In genomic region chr3:18124501-18124900, GRCh38 we compare ENCODE assay signal across 11 cellular contexts.
A peak's percentile ranks its signal among the peaks of the same experiment; 100 is the strongest.
DNase-seq lines count a peak whose midpoint lies in the region; ATAC-seq lines count a peak whose summit lies in the region.
"Had no signal": no experiment of that assay in that cellular context is flagged by ENCODE, and none has a peak within 500 bp of the region (broad histone marks: within the 10 kb centered on the region; RNA-seq: fewer than 3 reads in every experiment).

No MANE protein-coding gene starts in this region.

- no peak overlapping the region for H3K4me3 Mint-ChIP-seq in effector memory CD8-positive, alpha-beta T cell
- H3K4me3 Mint-ChIP-seq: nephron progenitor cell had no signal

- H3K9me3 Mint-ChIP-seq in effector memory CD8-positive, alpha-beta T cell: no peaks in the 10 kb centered on the region

- DNase-seq in ELR (ENCODE audit: low read depth) (peak; percentile 71), LHCN-M2 (ENCODE audit: low read depth) (peak; percentile 91), adipocyte (ENCODE audit: low read depth) (peak; percentile 47), kidney tubule cell (ENCODE audit: low spot score) (peak; percentile 94), NCI-H187 treated with DMSO at 0.1 percent for 48 hours (lab: John Stamatoyannopoulos, UW) (no peak)
- DNase-seq in effector memory CD8-positive, alpha-beta T cell: no peak
- DNase-seq: activated effector memory CD4-positive, alpha-beta T cell treated with anti-CD3 and anti-CD28 coated beads, Interleukin-2, amount 50 U/mL, for 16 hours; dorsolateral prefrontal cortex; nephron progenitor cell; substantia nigra had no signal

- H3K9ac ChIP-seq in adipocyte (ENCODE audit: low read length): no peak overlapping the region

- no peak for ATAC-seq in GM21423 (IDR thresholded peaks at IDR 0.05; ENCODE audit: unreplicated experiment)
- ATAC-seq in effector memory CD8-positive, alpha-beta T cell (replicated peaks): no peak

- no peaks in the 10 kb centered on the region for H3K9me3 ChIP-seq in adipocyte (ENCODE audit: control insufficient read depth, low read length)

- H3K4me1 Mint-ChIP-seq in effector memory CD8-positive, alpha-beta T cell (ENCODE audit: low read depth in 2 of 2): no peaks in the 10 kb centered on the region
- H3K4me1 Mint-ChIP-seq: nephron progenitor cell had no signal

- H3K27me3 ChIP-seq in adipocyte (replicated peaks; ENCODE audit: control insufficient read depth, insufficient read depth, low read length): no peaks in the 10 kb centered on the region
- H3K27me3 ChIP-seq: dorsolateral prefrontal cortex had no signal

- H3K4me1 ChIP-seq in adipocyte (ENCODE audit: control insufficient read depth, insufficient read depth, low read length): peaks cover 4% of the 10 kb centered on the region

- no peaks in the 10 kb centered on the region for H3K36me3 ChIP-seq in adipocyte (ENCODE audit: control insufficient read depth, insufficient read depth, low read length, severe bottlenecking)

- H3K27ac Mint-ChIP-seq in effector memory CD8-positive, alpha-beta T cell: no peak overlapping the region
- H3K27ac Mint-ChIP-seq: nephron progenitor cell had no signal

- no peak overlapping the region for H3K4me3 ChIP-seq in adipocyte (ENCODE audit: low read length)
- H3K4me3 ChIP-seq: dorsolateral prefrontal cortex had no signal

- no peaks in the 10 kb centered on the region for H3K36me3 Mint-ChIP-seq in effector memory CD8-positive, alpha-beta T cell (ENCODE audit: insufficient read depth)

- peaks cover 13 to 17% of the 10 kb centered on the region in 2 donors for H3K27me3 Mint-ChIP-seq in effector memory CD8-positive, alpha-beta T cell

Comparison
In these comparisons a context has a peak if more than half of its experiments do, and no peak if none do; other contexts are left out.
1. DNase-seq: peak in ELR (single experiment), LHCN-M2 (single experiment), adipocyte (single experiment) and kidney tubule cell (single experiment); none in NCI-H187 treated with DMSO at 0.1 percent for 48 hours (single experiment) and effector memory CD8-positive, alpha-beta T cell (0 of 3).